ENCODE assay signal across 27 cellular contexts in genomic region chr3:198043149-198043548, GRCh38.
"Had no signal": no experiment of that assay in that cellular context is flagged by ENCODE, and none has a peak within 500 bp of the region (broad histone marks: within the 10 kb centered on the region; RNA-seq: fewer than 3 reads in every experiment).

No MANE protein-coding gene starts in this region.

- ATAC-seq: activated CD8-positive, alpha-beta memory T cell treated with anti-CD3 and anti-CD28 coated beads, Interleukin-2, amount 10 ng/mL, durations not matched to agents 7 days and 5 days; activated CD8-positive, alpha-beta T cell treated with anti-CD3 and anti-CD28 coated beads, Interleukin-2, amount 10 ng/mL, durations not matched to agents 7 days and 5 days; activated naive CD4-positive, alpha-beta T cell treated with anti-CD3 and anti-CD28 coated beads, Interleukin-2, amount 50 U/mL, for 72 hours; foreskin keratinocyte; left cardiac atrium; left ventricle myocardium superior; stimulated activated effector memory CD8-positive, alpha-beta T cell treated with anti-CD3 and anti-CD28 coated beads, Interleukin-12 subunit alpha, Interleukin-12 subunit beta, amount 100 ng/mL, for 72 hours; WTC11 had no signal

- H3K36me3 ChIP-seq: breast epithelium, neutrophil, ovary, prostate gland had no signal

- H3K4me3 ChIP-seq: breast epithelium, esophagus muscularis mucosa, hepatocyte, ovary, prostate gland, sigmoid colon, stomach, tibial nerve had no signal

- H3K27me3 ChIP-seq: breast epithelium, esophagus muscularis mucosa, foreskin keratinocyte, hepatocyte, neutrophil, ovary, sigmoid colon, stomach, tibial nerve had no signal

- H3K4me1 ChIP-seq: breast epithelium, esophagus muscularis mucosa, foreskin keratinocyte, prostate gland, sigmoid colon, stomach, tibial nerve had no signal

- H3K27ac ChIP-seq: breast epithelium, esophagus muscularis mucosa, foreskin keratinocyte, hepatocyte, neutrophil, ovary, prostate gland, sigmoid colon, stomach, tibial nerve had no signal

- DNase-seq: activated CD4-positive, alpha-beta T cell treated with anti-CD3 and anti-CD28 coated beads for 1 hour; activated CD8-positive, alpha-beta memory T cell treated with anti-CD3 and anti-CD28 coated beads, Interleukin-2, amount 10 ng/mL, durations not matched to agents 7 days and 5 days; activated CD8-positive, alpha-beta T cell treated with anti-CD3 and anti-CD28 coated beads, Interleukin-2, amount 10 ng/mL, durations not matched to agents 7 days and 5 days; activated T-cell treated with anti-CD3 and anti-CD28 coated beads, Interleukin-2, amount 50 U/mL, for 48 hours; central memory CD4-positive, alpha-beta T cell; endodermal cell; foreskin keratinocyte; left cardiac atrium; left ventricle myocardium superior; naive B cell; nephron progenitor cell; ovary; retina; sigmoid colon; small intestine; stimulated activated CD4-positive, alpha-beta T cell treated with anti-CD3 and anti-CD28 coated beads, Interleukin-4, amount 100 ng/mL, for 24 hours; stomach; SW 1271 had no signal

- H3K9me3 ChIP-seq: breast epithelium, esophagus muscularis mucosa, neutrophil, ovary, prostate gland, sigmoid colon, stomach, tibial nerve had no signal
